In genomic region chr5:135551593-135552447, GRCh38 we compare ENCODE assay signal across 9 cellular contexts. TPM values are rescaled to one million over a fixed set of nuclear protein-coding genes. Genes with fewer than 3 reads are reported as not detected.
DNase-seq lines count a peak whose midpoint lies in the region; ATAC-seq and TF ChIP-seq lines count a peak whose summit lies in the region.
"Had no signal": no experiment of that assay in that cellular context is flagged by ENCODE, and none has a peak within 500 bp of the region (broad histone marks: within the 10 kb centered on the region; RNA-seq: fewer than 3 reads in every experiment).

No MANE protein-coding gene starts in this region.

- no peak overlapping the region for H3K4me3 ChIP-seq in endodermal cell (ENCODE audit: low read length)
- H3K4me3 ChIP-seq: BLaER1 had no signal

- peak; percentile 81 for ATAC-seq in HG03097 (IDR thresholded peaks at IDR 0.05; ENCODE audit: low FRiP score, unreplicated experiment)

- H3K27me3 Mint-ChIP-seq in endodermal cell (ENCODE audit: insufficient read depth) = peaks cover 86% of the 10 kb centered on the region

- WGBS in endodermal cell (ENCODE audit: insufficient coverage in 1 of 2, insufficient read length in 1 of 2), 2 experiments = 44 to 46% methylated on average over 11 to 15 of the region's 15 CpGs

- peak; percentile 64 for DNase-seq in NCI-H1436 (lab: John Stamatoyannopoulos, UW)
- DNase-seq in NCI-H1436 treated with DMSO at 0.1 percent for 48 hours (lab: John Stamatoyannopoulos, UW) = no peak
- peak; percentile 22 for DNase-seq in NCI-H510A (lab: John Stamatoyannopoulos, UW)
- DNase-seq in activated CD4-positive, alpha-beta T cell treated with anti-CD3 and anti-CD28 coated beads, Interleukin-2, amount 50 U/mL, for 48 hours = peak; percentile 69 to 70
- peak; percentile 92 for DNase-seq in endodermal cell
- DNase-seq in mucosa of gallbladder (ENCODE audit: low spot score) = peak; percentile 81
- peak; percentile 3 to 49 (median 10) for DNase-seq in stimulated activated naive CD4-positive, alpha-beta T cell (lab: John Stamatoyannopoulos, UW)

- H3K4me1 ChIP-seq in endodermal cell (ENCODE audit: control insufficient read depth, insufficient read depth, low read length) = no peaks in the 10 kb centered on the region
- H3K4me1 ChIP-seq: BLaER1 had no signal

- no peaks in the 10 kb centered on the region for H3K9me3 ChIP-seq in endodermal cell (ENCODE audit: control insufficient read depth, low read length)
- H3K9me3 ChIP-seq: BLaER1 had no signal

- H3K36me3 Mint-ChIP-seq in endodermal cell (ENCODE audit: low read depth) = no peaks in the 10 kb centered on the region

- H3K4me3 Mint-ChIP-seq in endodermal cell = no peak overlapping the region

- TF ChIP-seq CTCF in endodermal cell (conservative IDR thresholded peaks at IDR 0.05) = peak; percentile 90

- H3K27me3 ChIP-seq in endodermal cell (ENCODE audit: control insufficient read depth, insufficient read depth, low read length, poor library complexity, severe bottlenecking) = peaks cover 68% of the 10 kb centered on the region

- H3K27ac Mint-ChIP-seq in endodermal cell = no peak overlapping the region

- H3K36me3 ChIP-seq in endodermal cell (ENCODE audit: control insufficient read depth, insufficient read depth, low read length) = no peaks in the 10 kb centered on the region
- H3K36me3 ChIP-seq: BLaER1 had no signal

- no peak overlapping the region for H3K27ac ChIP-seq in endodermal cell (ENCODE audit: low read depth, low read length)
- H3K27ac ChIP-seq: BLaER1 had no signal

- peaks cover 10% of the 10 kb centered on the region for H3K4me1 Mint-ChIP-seq in endodermal cell

- H3K9me3 Mint-ChIP-seq in endodermal cell = no peaks in the 10 kb centered on the region

- no peak overlapping the region for H3K9ac ChIP-seq in endodermal cell (ENCODE audit: extremely low read depth, low read length, poor library complexity, severe bottlenecking)
- H3K9ac ChIP-seq: BLaER1 had no signal

RNA-seq across cellular contexts. Expression of gene NEUROG1, which starts 16.1 kb away (rescaled TPM):
- total RNA-seq in endodermal cell = not detected
- polyA plus RNA-seq in endodermal cell (2013, experiment 1 of 2) = 10.2 TPM
- 7.4 TPM for polyA plus RNA-seq in endodermal cell (2013, experiment 2 of 2)
- total RNA-seq in mucosa of gallbladder = not detected

RNA-seq across cellular contexts. Expression of gene CXCL14, which starts 27.0 kb away (rescaled TPM):
- under 1 TPM; 0.20 to 0.44 TPM for total RNA-seq in endodermal cell
- polyA plus RNA-seq in endodermal cell (2013, experiment 1 of 2) = 5.7 TPM
- 7.0 TPM for polyA plus RNA-seq in endodermal cell (2013, experiment 2 of 2)
- total RNA-seq in mucosa of gallbladder = 4.7 TPM
